8 cellular contexts compared by ENCODE assay signal in the genomic region with DNA sequence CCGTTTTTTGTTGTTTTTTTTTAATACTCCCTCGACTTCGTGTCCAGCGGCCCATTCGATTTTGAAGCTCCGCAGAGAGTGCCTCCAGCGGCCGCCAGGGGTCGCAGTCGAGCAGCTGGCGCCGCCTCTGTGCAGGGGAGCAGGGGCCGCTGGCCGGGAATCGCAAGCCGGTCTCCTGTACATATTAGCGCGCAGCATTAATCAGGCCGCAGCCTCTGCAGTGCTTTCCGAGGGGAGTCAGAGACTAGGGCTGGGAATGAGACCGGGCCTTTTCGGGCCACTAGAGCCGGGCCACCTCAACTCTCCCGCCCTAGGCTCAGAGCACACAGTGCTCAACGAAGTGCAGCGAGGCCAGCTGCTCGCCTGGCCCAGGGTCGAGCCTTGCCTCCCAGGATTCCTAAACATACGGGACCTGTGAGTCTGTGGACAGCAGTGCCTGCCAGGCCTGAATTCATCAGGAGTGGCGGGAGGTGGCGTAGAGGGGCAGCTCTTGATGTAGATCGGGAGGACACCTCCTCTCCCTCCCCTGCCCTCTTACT.
DNase-seq lines count a peak whose midpoint lies in the region; ATAC-seq and TF ChIP-seq lines count a peak whose summit lies in the region.

No MANE protein-coding gene starts in this region.

- peaks cover 8% of the 10 kb centered on the region for H3K9me3 ChIP-seq in endodermal cell (ENCODE audit: control insufficient read depth, low read length)

- no peak overlapping the region for H3K4me3 Mint-ChIP-seq in endodermal cell
- H3K4me3 Mint-ChIP-seq in mesothelial cell of epicardium: peak overlapping the region; percentile 15

- 14 to 29% methylated on average over 22 to 32 of the region's 32 CpGs for WGBS in endodermal cell (ENCODE audit: insufficient coverage in 1 of 2, insufficient read length in 1 of 2), 2 experiments

- no peaks in the 10 kb centered on the region for H3K36me3 ChIP-seq in endodermal cell (ENCODE audit: control insufficient read depth, insufficient read depth, low read length)

- H3K9me3 Mint-ChIP-seq in endodermal cell (no peaks in the 10 kb centered on the region), mesothelial cell of epicardium (no peaks in the 10 kb centered on the region)

- peak; percentile 94 for ATAC-seq in HG02884 (IDR thresholded peaks at IDR 0.05; ENCODE audit: unreplicated experiment)
- ATAC-seq in HG03457 (IDR thresholded peaks at IDR 0.05; ENCODE audit: unreplicated experiment): no peak

- peak; percentile 80 for TF ChIP-seq CTCF in GM12873 (IDR thresholded peaks at IDR 0.05; ENCODE audit: insufficient read depth, low read depth, low read length, missing control alignments)
- TF ChIP-seq CTCF in endodermal cell (conservative IDR thresholded peaks at IDR 0.05): peak; percentile 100
- TF ChIP-seq CTCF in mesothelial cell of epicardium (IDR thresholded peaks at IDR 0.05; ENCODE audit: unreplicated experiment): peak; percentile 99

- peaks cover 9% of the 10 kb centered on the region for H3K4me1 ChIP-seq in endodermal cell (ENCODE audit: control insufficient read depth, insufficient read depth, low read length)

- no peak overlapping the region for H3K9ac ChIP-seq in endodermal cell (ENCODE audit: extremely low read depth, low read length, poor library complexity, severe bottlenecking)

- no peak overlapping the region for H3K27ac Mint-ChIP-seq in endodermal cell
- peak overlapping the region; percentile 21 for H3K27ac Mint-ChIP-seq in mesothelial cell of epicardium

- peak overlapping the region; percentile 81 for H3K27ac ChIP-seq in endodermal cell (ENCODE audit: low read depth, low read length)

- H3K4me3 ChIP-seq in endodermal cell (ENCODE audit: low read length): no peak overlapping the region

- H3K27me3 ChIP-seq in endodermal cell (ENCODE audit: control insufficient read depth, insufficient read depth, low read length, poor library complexity, severe bottlenecking): peaks cover 41% of the 10 kb centered on the region

- H3K4me1 Mint-ChIP-seq in endodermal cell: peaks cover 31% of the 10 kb centered on the region
- H3K4me1 Mint-ChIP-seq in mesothelial cell of epicardium: peaks cover 31% of the 10 kb centered on the region

- H3K36me3 Mint-ChIP-seq in endodermal cell (ENCODE audit: low read depth) (no peaks in the 10 kb centered on the region), mesothelial cell of epicardium (no peaks in the 10 kb centered on the region)

- DNase-seq in NCI-H345 (lab: John Stamatoyannopoulos, UW): peak; percentile 75
- peak; percentile 86 for DNase-seq in activated CD8-positive, alpha-beta memory T cell treated with anti-CD3 and anti-CD28 coated beads for 24 hours
- DNase-seq in endodermal cell: peak; percentile 95
- DNase-seq in mesothelial cell of epicardium (ENCODE audit: low spot score in 2 of 2, unreplicated experiment in 2 of 2): peak; percentile 79 to 92
- DNase-seq in stimulated activated CD8-positive, alpha-beta memory T cell treated with anti-CD3 and anti-CD28 coated beads, Interleukin-15, amount 100 ng/mL, for 48 hours (ENCODE audit: low read depth in 2 of 2): peak; percentile 47

- H3K27me3 Mint-ChIP-seq in endodermal cell (ENCODE audit: insufficient read depth) (peaks cover 30% of the 10 kb centered on the region), mesothelial cell of epicardium (ENCODE audit: low read depth) (peaks cover 7% of the 10 kb centered on the region)
